In the genomic region with DNA sequence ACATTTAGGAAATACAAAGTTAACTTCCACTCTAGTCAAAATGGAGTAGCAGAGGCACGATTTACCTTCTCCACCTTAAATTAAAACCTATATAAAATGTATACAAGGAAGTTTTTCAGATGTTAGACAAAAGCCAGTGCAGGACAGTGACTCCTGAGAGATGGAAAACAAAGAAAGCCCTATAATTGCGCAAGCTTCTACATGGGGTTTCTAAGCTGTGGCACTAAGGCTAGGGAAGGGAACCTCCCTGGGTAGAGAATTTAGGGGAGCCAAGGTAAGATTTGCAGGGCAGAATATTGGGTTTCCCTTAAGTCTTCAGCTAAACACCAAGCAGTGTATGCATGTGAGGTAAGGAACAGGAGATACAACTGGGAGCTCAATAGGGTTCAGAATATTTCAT, we compare ENCODE assay signal across 1 cellular context.
TF ChIP-seq lines count a peak whose summit lies in the region.

No MANE protein-coding gene starts in this region.

TF ChIP-seq in HCT116, 20 proteins besides CTCF, POLR2A, EP300 and RAD21:
- TF ChIP-seq CEBPB (IDR thresholded peaks at IDR 0.05; ENCODE audit: low read depth) (peak; percentile 27; the same call in 1 of the 2 replicates), JUND (IDR thresholded peaks at IDR 0.05) (no peak)
- TF ChIP-seq, protein P1, sequence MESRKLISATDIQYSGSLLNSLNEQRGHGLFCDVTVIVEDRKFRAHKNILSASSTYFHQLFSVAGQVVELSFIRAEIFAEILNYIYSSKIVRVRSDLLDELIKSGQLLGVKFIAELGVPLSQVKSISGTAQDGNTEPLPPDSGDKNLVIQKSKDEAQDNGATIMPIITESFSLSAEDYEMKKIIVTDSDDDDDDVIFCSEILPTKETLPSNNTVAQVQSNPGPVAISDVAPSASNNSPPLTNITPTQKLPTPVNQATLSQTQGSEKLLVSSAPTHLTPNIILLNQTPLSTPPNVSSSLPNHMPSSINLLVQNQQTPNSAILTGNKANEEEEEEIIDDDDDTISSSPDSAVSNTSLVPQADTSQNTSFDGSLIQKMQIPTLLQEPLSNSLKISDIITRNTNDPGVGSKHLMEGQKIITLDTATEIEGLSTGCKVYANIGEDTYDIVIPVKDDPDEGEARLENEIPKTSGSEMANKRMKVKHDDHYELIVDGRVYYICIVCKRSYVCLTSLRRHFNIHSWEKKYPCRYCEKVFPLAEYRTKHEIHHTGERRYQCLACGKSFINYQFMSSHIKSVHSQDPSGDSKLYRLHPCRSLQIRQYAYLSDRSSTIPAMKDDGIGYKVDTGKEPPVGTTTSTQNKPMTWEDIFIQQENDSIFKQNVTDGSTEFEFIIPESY (IDR thresholded peaks at IDR 0.05; ENCODE audit: extremely low read depth, insufficient replicate concordance, low read length), result no peak
